Comparison of ENCODE assay signal across 1 cellular context in genomic region chr3:4849739-4850138, GRCh38.
TF ChIP-seq lines count a peak whose summit lies in the region.

No MANE protein-coding gene starts in this region.

TF ChIP-seq in K562, 482 proteins besides CTCF, POLR2A, EP300 and RAD21 (continued from another document and continues in another):
- 0 out of 2 replicates have a peak, but pooled peaks have one; percentile 18 for TF ChIP-seq ZEB2 (IDR thresholded peaks at IDR 0.05)
- TF ChIP-seq NFATC3 (IDR thresholded peaks at IDR 0.05): no peak
- peak; percentile 85 for TF ChIP-seq DPF2 (IDR thresholded peaks at IDR 0.05)
- no peak for TF ChIP-seq TOE1 (IDR thresholded peaks at IDR 0.05; ENCODE audit: borderline replicate concordance)
- no peak for TF ChIP-seq TOE1 (CRISPR knock-in tag; IDR thresholded peaks at IDR 0.05; ENCODE audit: borderline replicate concordance, low read depth)
- no peak for TF ChIP-seq CEBPB (tag; IDR thresholded peaks at IDR 0.05)
- no peak for TF ChIP-seq ZBTB34 (CRISPR knock-in tag; IDR thresholded peaks at IDR 0.05)
- no peak for TF ChIP-seq PHTF2 (CRISPR knock-in tag; IDR thresholded peaks at IDR 0.05)
- TF ChIP-seq ZNF512 (tag; IDR thresholded peaks at IDR 0.05): no peak
- no peak for TF ChIP-seq CBX8 (IDR thresholded peaks at IDR 0.05; ENCODE audit: borderline replicate concordance, extremely low read depth, low read depth, low read length, poor library complexity, severe bottlenecking)
- no peak for TF ChIP-seq ZBTB7A (IDR thresholded peaks at IDR 0.05; ENCODE audit: borderline replicate concordance, control insufficient read depth, low read depth, low read length)
- no peak for TF ChIP-seq RBBP5 (IDR thresholded peaks at IDR 0.05; ENCODE audit: borderline replicate concordance, insufficient read depth, low read length, poor library complexity, severe bottlenecking)
- TF ChIP-seq ZNF780A (CRISPR knock-in tag; IDR thresholded peaks at IDR 0.05): no peak
- no peak for TF ChIP-seq ZBTB17 (CRISPR knock-in tag; IDR thresholded peaks at IDR 0.05)
- TF ChIP-seq MAFG (tag; conservative IDR thresholded peaks at IDR 0.05): peak; percentile 96
- no peak for TF ChIP-seq STAT5A (IDR thresholded peaks at IDR 0.05; ENCODE audit: borderline replicate concordance, low read length)
- no peak for TF ChIP-seq ZBTB5 (IDR thresholded peaks at IDR 0.05)
- TF ChIP-seq SMAD3 (CRISPR knock-in tag; conservative IDR thresholded peaks at IDR 0.05): no peak
- TF ChIP-seq MEF2A (IDR thresholded peaks at IDR 0.05; ENCODE audit: control insufficient read depth, low read depth, low read length): no peak
- no peak for TF ChIP-seq E2F5 (CRISPR knock-in tag; IDR thresholded peaks at IDR 0.05)
- no peak for TF ChIP-seq EWSR1 (IDR thresholded peaks at IDR 0.05; ENCODE audit: borderline replicate concordance, low read depth, partially characterized antibody)
- peak; percentile 78; the same call in 1 of the 2 replicates for TF ChIP-seq SMARCA4 (IDR thresholded peaks at IDR 0.05)
- TF ChIP-seq GABPB2 (CRISPR knock-in tag; conservative IDR thresholded peaks at IDR 0.05): no peak
- TF ChIP-seq VEZF1 (CRISPR knock-in tag; IDR thresholded peaks at IDR 0.05): no peak
- TF ChIP-seq ZNF76 (CRISPR knock-in tag; IDR thresholded peaks at IDR 0.05; ENCODE audit: borderline replicate concordance): no peak
- TF ChIP-seq ARID1B (IDR thresholded peaks at IDR 0.05): peak; percentile 69
- no peak for TF ChIP-seq ZNF57 (CRISPR knock-in tag; IDR thresholded peaks at IDR 0.05)
- TF ChIP-seq ZNF347 (CRISPR knock-in tag; IDR thresholded peaks at IDR 0.05; ENCODE audit: low read depth): no peak
- no peak for TF ChIP-seq ZNF436 (CRISPR knock-in tag; IDR thresholded peaks at IDR 0.05)
- TF ChIP-seq ATF3 (IDR thresholded peaks at IDR 0.05): no peak
- TF ChIP-seq ATF3 (CRISPR knock-in tag; conservative IDR thresholded peaks at IDR 0.05): no peak
- no peak for TF ChIP-seq NCOA4 (IDR thresholded peaks at IDR 0.05; ENCODE audit: partially characterized antibody)
- no peak for TF ChIP-seq TAF7 (tag; IDR thresholded peaks at IDR 0.05)
- no peak for TF ChIP-seq U2AF2 (optimal IDR thresholded peaks at IDR 0.05; ENCODE audit: low read depth, low read length)
- no peak for TF ChIP-seq SRSF3 (IDR thresholded peaks at IDR 0.05; ENCODE audit: insufficient read depth, low read length)
- no peak for TF ChIP-seq SIN3B (IDR thresholded peaks at IDR 0.05; ENCODE audit: low read depth)
- TF ChIP-seq PHF8 (IDR thresholded peaks at IDR 0.05; ENCODE audit: borderline replicate concordance, low read length): no peak
- no peak for TF ChIP-seq EHMT2 (IDR thresholded peaks at IDR 0.05)
- TF ChIP-seq KLF16 (IDR thresholded peaks at IDR 0.05): no peak
- no peak for TF ChIP-seq CTCFL (IDR thresholded peaks at IDR 0.05; ENCODE audit: borderline replicate concordance, insufficient read depth, low read depth, low read length, poor library complexity, severe bottlenecking)
- TF ChIP-seq TFE3 (CRISPR knock-in tag; IDR thresholded peaks at IDR 0.05): no peak
- no peak for TF ChIP-seq HNRNPK (IDR thresholded peaks at IDR 0.05; ENCODE audit: low read depth, low read length, poor library complexity, severe bottlenecking)
- TF ChIP-seq AFF4 (CRISPR knock-in tag; IDR thresholded peaks at IDR 0.05): no peak
- TF ChIP-seq ZNF140 (CRISPR knock-in tag; IDR thresholded peaks at IDR 0.05): no peak
- 0 out of 2 replicates have a peak, but pooled peaks have one; percentile 33 for TF ChIP-seq HDAC2 (IDR thresholded peaks at IDR 0.05)
- TF ChIP-seq ZNF121 (CRISPR knock-in tag; conservative IDR thresholded peaks at IDR 0.05): no peak
- TF ChIP-seq C11orf30 (IDR thresholded peaks at IDR 0.05; ENCODE audit: low read depth): peak; percentile 98
- TF ChIP-seq SMARCE1 (IDR thresholded peaks at IDR 0.05): peak; percentile 53; the same call in 1 of the 2 replicates
- no peak for TF ChIP-seq TBL1XR1 (IDR thresholded peaks at IDR 0.05; ENCODE audit: low read length in 2 of 2)
- TF ChIP-seq DIDO1 (tag; IDR thresholded peaks at IDR 0.05; ENCODE audit: low read depth): no peak
- TF ChIP-seq ZNF398 (CRISPR knock-in tag; IDR thresholded peaks at IDR 0.05): no peak
